ENCODE assay signal across 8 cellular contexts in genomic region chr14:73713804-73714655, GRCh38. TPM values are rescaled to one million over a fixed set of nuclear protein-coding genes. Genes with fewer than 3 reads are reported as not detected.
DNase-seq lines count a peak whose midpoint lies in the region; ATAC-seq, FAIRE-seq and TF ChIP-seq lines count a peak whose summit lies in the region.

TSS of gene PNMA1 (minus strand) at chr14:73714384. CDS start at chr14:73713639, 745 bp downstream.

- H3K36me3 ChIP-seq in pancreas (peaks cover 0 to 20% (median 7%) of the 10 kb centered on the region in 3 donors), thymus (ENCODE audit: control insufficient read depth, insufficient read depth) (peaks cover 16% of the 10 kb centered on the region)

- POLR2A ChIA-PET in GM10248 (lab: Yijun Ruan, JAX): no interaction called here
- POLR2A ChIA-PET in activated naive CD8-positive, alpha-beta T cell treated with anti-CD3 and anti-CD28 coated beads, Interleukin-2, amount 10 ng/mL, durations not matched to agents 7 days and 5 days (lab: Charles Lee): interaction anchor here (0.6 to 3.8 kb wide), 11 partner anchors 15 to 223 kb away, joined by 3 to 20 read pairs (median 3); a partner anchor contains a TSS

- peak; percentile 63 for ATAC-seq in HG02623 (IDR thresholded peaks at IDR 0.05; ENCODE audit: unreplicated experiment)
- ATAC-seq in activated naive CD8-positive, alpha-beta T cell treated with anti-CD3 and anti-CD28 coated beads, Interleukin-2, amount 10 ng/mL, durations not matched to agents 7 days and 5 days (ENCODE audit: low read depth): peak; percentile 79
- peak; percentile 90 for ATAC-seq in pancreas

- CTCF ChIA-PET in GM10248 (lab: Yijun Ruan, JAX): interaction anchor here (0.9 to 1.9 kb wide), 6 partner anchors 9 to 80 kb away, joined by 3 to 6 read pairs (median 4); no protein-coding TSS in a partner anchor

- H3K27ac Mint-ChIP-seq in activated naive CD8-positive, alpha-beta T cell treated with anti-CD3 and anti-CD28 coated beads, Interleukin-2, amount 10 ng/mL, durations not matched to agents 7 days and 5 days: peak within 1 kb of the TSS; percentile 97

- no peak for TF ChIP-seq CTCF in GM10248 (IDR thresholded peaks at IDR 0.05; ENCODE audit: control extremely low read depth, extremely low read depth, low read depth, missing control alignments)
- no peak for TF ChIP-seq CTCF in pancreas (IDR thresholded peaks at IDR 0.05)

- H3K4me3 Mint-ChIP-seq in activated naive CD8-positive, alpha-beta T cell treated with anti-CD3 and anti-CD28 coated beads, Interleukin-2, amount 10 ng/mL, durations not matched to agents 7 days and 5 days: peak within 1 kb of the TSS; percentile 96

- H3K9me3 Mint-ChIP-seq in activated naive CD8-positive, alpha-beta T cell treated with anti-CD3 and anti-CD28 coated beads, Interleukin-2, amount 10 ng/mL, durations not matched to agents 7 days and 5 days: no peaks in the 10 kb centered on the region

- H3K4me1 ChIP-seq in pancreas: no peaks in the 10 kb centered on the region
- H3K4me1 ChIP-seq in thymus (ENCODE audit: control insufficient read depth, insufficient read depth, low read length): peaks cover 5% of the 10 kb centered on the region

- intact Hi-C loops in head of caudate nucleus (cut with DNase I) (loop anchor here (2.0 kb wide), 1 partner anchor 69 kb away; the partner anchor contains the start of gene DNAL1), pancreas (cut with DNase I) (no loop called here)

- H3K9me3 ChIP-seq in pancreas: no peaks in the 10 kb centered on the region
- no peaks in the 10 kb centered on the region for H3K9me3 ChIP-seq in thymus (ENCODE audit: control insufficient read depth)

- FAIRE-seq in pancreas (lab: Jason Lieb, UNC): no peak

- peaks cover 12% of the 10 kb centered on the region for H3K36me3 Mint-ChIP-seq in activated naive CD8-positive, alpha-beta T cell treated with anti-CD3 and anti-CD28 coated beads, Interleukin-2, amount 10 ng/mL, durations not matched to agents 7 days and 5 days

- peak within 1 kb of the TSS; percentile 43 to 67 (median 50) for H3K4me3 ChIP-seq in pancreas
- H3K4me3 ChIP-seq in thymus (ENCODE audit: low read length): peak within 1 kb of the TSS; percentile 69

- DNase-seq in GM10248 (ENCODE audit: extremely low spot score) (peak; percentile 96), NCI-H1105 treated with DMSO at 0.1 percent for 48 hours (lab: John Stamatoyannopoulos, UW) (peak; percentile 91), SW 1271 (lab: John Stamatoyannopoulos, UW) (peak; percentile 54 to 84), head of caudate nucleus (peak; percentile 78 to 98 (median 94)), pancreas (peak; percentile 70 to 92 (median 81))
- peak; percentile 92 for DNase-seq in activated naive CD8-positive, alpha-beta T cell treated with anti-CD3 and anti-CD28 coated beads, Interleukin-2, amount 10 ng/mL, durations not matched to agents 7 days and 5 days

- peaks cover 21% of the 10 kb centered on the region for H3K4me1 Mint-ChIP-seq in activated naive CD8-positive, alpha-beta T cell treated with anti-CD3 and anti-CD28 coated beads, Interleukin-2, amount 10 ng/mL, durations not matched to agents 7 days and 5 days

- WGBS in pancreas, 2 donors: 0% methylated on average over 89 to 113 of the region's 113 CpGs
- under 1% methylated on average over 113 of the region's 113 CpGs for WGBS in thymus

- peak within 1 kb of the TSS; percentile 31 to 77 (median 49) for H3K27ac ChIP-seq in pancreas
- H3K27ac ChIP-seq in thymus (ENCODE audit: low read depth): peak within 1 kb of the TSS; percentile 72

- no peaks in the 10 kb centered on the region for H3K27me3 Mint-ChIP-seq in activated naive CD8-positive, alpha-beta T cell treated with anti-CD3 and anti-CD28 coated beads, Interleukin-2, amount 10 ng/mL, durations not matched to agents 7 days and 5 days

- H3K27me3 ChIP-seq in pancreas (no peaks in the 10 kb centered on the region), thymus (ENCODE audit: control insufficient read depth, insufficient read depth) (no peaks in the 10 kb centered on the region)

RNA-seq across cellular contexts. Expression of gene PNMA1, which starts in this region (rescaled TPM):
- 10 to 100 TPM; 32.1 to 34.9 TPM for total RNA-seq in activated naive CD8-positive, alpha-beta T cell treated with anti-CD3 and anti-CD28 coated beads, Interleukin-2, amount 10 ng/mL, durations not matched to agents 7 days and 5 days
- total RNA-seq in pancreas: 10 to 100 TPM in 2 of 6 donors, 1 to 10 TPM in 4; 2.8 to 11.7 (median 6.5) TPM
- polyA plus RNA-seq in pancreas: 10 to 100 TPM in 1 of 2 donors, 1 to 10 TPM in 1; 6.2 to 25.4 TPM
- polyA plus RNA-seq in thymus: 31.2 TPM

Comparison
In these comparisons a context has a peak if more than half of its experiments do, and no peak if none do; other contexts are left out.
1. Peak in every context shown above with its lines: DNase-seq, ATAC-seq, H3K4me3 ChIP-seq and H3K27ac ChIP-seq.